ENCODE assay signal across 1 cellular context in genomic region chr15:63185206-63185605, GRCh38.
TF ChIP-seq lines count a peak whose summit lies in the region.

No MANE protein-coding gene starts in this region.

TF ChIP-seq in H1, 55 proteins besides CTCF, POLR2A, EP300 and RAD21:
- TF ChIP-seq TEAD4 (IDR thresholded peaks at IDR 0.05; ENCODE audit: low read depth, low read length) = no peak
- TF ChIP-seq ASH2L (IDR thresholded peaks at IDR 0.05; ENCODE audit: low read length) = no peak
- TF ChIP-seq BCL11A (IDR thresholded peaks at IDR 0.05; ENCODE audit: low read depth in 2 of 2, low read length in 2 of 2) = no peak
- TF ChIP-seq SP1 (IDR thresholded peaks at IDR 0.05; ENCODE audit: low read depth, low read length) = no peak
- no peak for TF ChIP-seq ATF3 (IDR thresholded peaks at IDR 0.05; ENCODE audit: insufficient read depth, low read depth, low read length)
- TF ChIP-seq JUN (IDR thresholded peaks at IDR 0.05; ENCODE audit: low read depth, low read length) = no peak
- TF ChIP-seq SRF (IDR thresholded peaks at IDR 0.05; ENCODE audit: low read depth, low read length) = no peak
- TF ChIP-seq, protein P1, sequence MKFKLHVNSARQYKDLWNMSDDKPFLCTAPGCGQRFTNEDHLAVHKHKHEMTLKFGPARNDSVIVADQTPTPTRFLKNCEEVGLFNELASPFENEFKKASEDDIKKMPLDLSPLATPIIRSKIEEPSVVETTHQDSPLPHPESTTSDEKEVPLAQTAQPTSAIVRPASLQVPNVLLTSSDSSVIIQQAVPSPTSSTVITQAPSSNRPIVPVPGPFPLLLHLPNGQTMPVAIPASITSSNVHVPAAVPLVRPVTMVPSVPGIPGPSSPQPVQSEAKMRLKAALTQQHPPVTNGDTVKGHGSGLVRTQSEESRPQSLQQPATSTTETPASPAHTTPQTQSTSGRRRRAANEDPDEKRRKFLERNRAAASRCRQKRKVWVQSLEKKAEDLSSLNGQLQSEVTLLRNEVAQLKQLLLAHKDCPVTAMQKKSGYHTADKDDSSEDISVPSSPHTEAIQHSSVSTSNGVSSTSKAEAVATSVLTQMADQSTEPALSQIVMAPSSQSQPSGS (IDR thresholded peaks at IDR 0.05; ENCODE audit: low read length) = no peak
- no peak for TF ChIP-seq RFX5 (IDR thresholded peaks at IDR 0.05; ENCODE audit: borderline replicate concordance, low read depth, low read length)
